ENCODE assay signal across 19 cellular contexts in genomic region chr3:140388525-140388924, GRCh38.
"Had no signal": no experiment of that assay in that cellular context is flagged by ENCODE, and none has a peak within 500 bp of the region (broad histone marks: within the 10 kb centered on the region; RNA-seq: fewer than 3 reads in every experiment).

No MANE protein-coding gene starts in this region.

- H3K36me3 ChIP-seq: brain microvascular endothelial cell, pancreas, tibial artery, vagina had no signal

- H3K27ac ChIP-seq: brain microvascular endothelial cell, foreskin keratinocyte, pancreas, tibial artery, vagina had no signal

- ATAC-seq: foreskin keratinocyte; pancreas; stimulated activated naive B cell treated with anti-CD40 and anti-IgM and Interleukin-4, amounts not matched to agents 10 μg/mL and 1 μg/mL and 100 μg/mL, for 72 hours had no signal

- H3K27me3 ChIP-seq: brain microvascular endothelial cell, foreskin keratinocyte, pancreas, tibial artery, vagina had no signal

- H3K4me3 ChIP-seq: pancreas, tibial artery, vagina had no signal

- H3K4me1 ChIP-seq: foreskin keratinocyte, pancreas, tibial artery, vagina had no signal

- DNase-seq: activated CD4-positive, alpha-beta T cell treated with anti-CD3 and anti-CD28 coated beads, Interleukin-2, amount 50 U/mL, for 4 hours; activated CD4-positive, CD25-positive, alpha-beta regulatory T cell treated with anti-CD3 and anti-CD28 coated beads, Interleukin-2, amount 50 U/mL, for 72 hours; activated naive CD4-positive, alpha-beta T cell; activated naive CD8-positive, alpha-beta T cell treated with anti-CD3 and anti-CD28 coated beads, Interleukin-2, amount 10 ng/mL, durations not matched to agents 7 days and 5 days; activated T-cell treated with anti-CD3 and anti-CD28 coated beads for 4 hours; anterior cingulate cortex; brain microvascular endothelial cell; effector memory CD4-positive, alpha-beta T cell; foreskin keratinocyte; glutamatergic neuron; hypothalamus; kidney glomerular epithelial cell; mammary epithelial cell; naive B cell; pancreas; stimulated activated CD4-positive, alpha-beta T cell treated with anti-CD3 and anti-CD28 coated beads, Interleukin-2, amount 100 ng/mL, for 24 hours; stimulated activated naive B cell treated with anti-CD40 and anti-IgM and Interleukin-4, amounts not matched to agents 10 μg/mL and 1 μg/mL and 100 μg/mL, for 72 hours; tibial artery had no signal

- H3K9me3 ChIP-seq: pancreas, tibial artery, vagina had no signal
